In genomic region chr2:216371756-216372702, GRCh38 we compare ENCODE assay signal across 8 cellular contexts. TPM values are rescaled to one million over a fixed set of nuclear protein-coding genes. Genes with fewer than 3 reads are reported as not detected.
DNase-seq lines count a peak whose midpoint lies in the region; ATAC-seq and TF ChIP-seq lines count a peak whose summit lies in the region.

Gene MARCHF4, minus strand, starts transcription at chr2:216372483. Its CDS starts 2,223 bp downstream, at chr2:216370260.

- peaks cover 11% of the 10 kb centered on the region for H3F3A ChIP-seq in smooth muscle cell (ENCODE audit: low read depth)

- TF ChIP-seq CTCF in smooth muscle cell (IDR thresholded peaks at IDR 0.05; ENCODE audit: borderline replicate concordance, insufficient read depth, poor library complexity, severe bottlenecking) (no peak), esophagus squamous epithelium (IDR thresholded peaks at IDR 0.05) (no peak)

- no peaks in the 10 kb centered on the region for H3K79me2 ChIP-seq in smooth muscle cell (ENCODE audit: low read depth)

- DNase-seq in GM03348 (ENCODE audit: low spot score) = peak; percentile 93
- peak; percentile 58 for DNase-seq in NCI-H2029 (lab: John Stamatoyannopoulos, UW)
- DNase-seq in activated CD4-positive, alpha-beta T cell treated with anti-CD3 and anti-CD28 coated beads for 24 hours (ENCODE audit: low read depth in 2 of 2) = peak; percentile 54 to 58
- DNase-seq in central memory CD4-positive, alpha-beta T cell = peak; percentile 50
- peak; percentile 82 for DNase-seq in iPS-NIHi7 (ENCODE audit: extremely low spot score)
- peak; percentile 81 for DNase-seq in smooth muscle cell (lab: John Stamatoyannopoulos, UW; ENCODE audit: unreplicated experiment)
- no peak for DNase-seq in esophagus squamous epithelium (lab: John Stamatoyannopoulos, UW)

- H3K9me3 ChIP-seq in smooth muscle cell (replicated peaks; ENCODE audit: low read depth) (no peaks in the 10 kb centered on the region), esophagus squamous epithelium (no peaks in the 10 kb centered on the region)

- H3K9ac ChIP-seq in smooth muscle cell (ENCODE audit: low read depth) = peak within 1 kb of the TSS; percentile 52

- H3K27ac ChIP-seq in smooth muscle cell (ENCODE audit: low read depth) = peak within 1 kb of the TSS; percentile 86
- no peak within 1 kb of the TSS for H3K27ac ChIP-seq in esophagus squamous epithelium

- H3K4me1 ChIP-seq in smooth muscle cell (ENCODE audit: low read depth) = peaks cover 18% of the 10 kb centered on the region
- peaks cover 9 to 17% (median 11%) of the 10 kb centered on the region in 3 donors for H3K4me1 ChIP-seq in esophagus squamous epithelium

- 2% methylated on average over 44 of the region's 60 CpGs for WGBS in smooth muscle cell (ENCODE audit: low lambda C conversion rate)
- WGBS in esophagus squamous epithelium, 2 donors = 5 to 6% methylated on average over 32 to 40 of the region's 60 CpGs

- TF ChIP-seq POLR2A in esophagus squamous epithelium (IDR thresholded peaks at IDR 0.05) = no peak

- peak within 1 kb of the TSS; percentile 94 for H3K4me2 ChIP-seq in smooth muscle cell

- H3K36me3 ChIP-seq in smooth muscle cell (ENCODE audit: low read depth) = no peaks in the 10 kb centered on the region
- no peaks in the 10 kb centered on the region for H3K36me3 ChIP-seq in esophagus squamous epithelium

- H2AFZ ChIP-seq in smooth muscle cell (ENCODE audit: low read depth) = no peak within 1 kb of the TSS

- H3K27me3 ChIP-seq in smooth muscle cell (ENCODE audit: low read depth) (peaks cover 37% of the 10 kb centered on the region), esophagus squamous epithelium (peaks cover 10 to 83% (median 21%) of the 10 kb centered on the region in 4 donors)

- no peaks in the 10 kb centered on the region for H4K20me1 ChIP-seq in smooth muscle cell (ENCODE audit: low read depth)

- H3K4me3 ChIP-seq in smooth muscle cell (peak within 1 kb of the TSS; percentile 54), esophagus squamous epithelium (peak within 1 kb of the TSS in 1 of 4 donors; percentile 54)

- ATAC-seq in GM21619 (IDR thresholded peaks at IDR 0.05; ENCODE audit: unreplicated experiment) = no peak

- intact Hi-C loops in esophagus squamous epithelium (cut with DNase I) = no loop called here

RNA-seq across cellular contexts. Expression of gene MARCHF4, which starts in this region (rescaled TPM):
- total RNA-seq in smooth muscle cell (0.90 and 1.1 TPM in 2 replicates), esophagus squamous epithelium (not detected)
- polyA plus RNA-seq in smooth muscle cell = 0.63 and 1.8 TPM in 2 replicates
